ENCODE assay signal across 30 cellular contexts in genomic region chr5:81180780-81181179, GRCh38. TPM values are rescaled to one million over a fixed set of nuclear protein-coding genes. Genes with fewer than 3 reads are reported as not detected.
"Had no signal": no experiment of that assay in that cellular context is flagged by ENCODE, and none has a peak within 500 bp of the region (broad histone marks: within the 10 kb centered on the region; RNA-seq: fewer than 3 reads in every experiment).

No MANE protein-coding gene starts in this region.

- H3K9me3 ChIP-seq: SJCRH30 had no signal

- FAIRE-seq: colon, TTC549 had no signal

- DNase-seq: activated B cell treated with CpG ODN at 0.5 μM for 24 hours; activated CD4-positive, alpha-beta memory T cell treated with anti-CD3 and anti-CD28 coated beads for 36 hours; activated CD4-positive, alpha-beta T cell treated with anti-CD3 and anti-CD28 coated beads for 4 hours; activated CD4-positive, alpha-beta T cell treated with anti-CD3 and anti-CD28 coated beads, Interleukin-2, amount 50 U/mL, for 1 hour; activated CD4-positive, CD25-positive, alpha-beta regulatory T cell treated with anti-CD3 and anti-CD28 coated beads, Interleukin-2, amount 50 U/mL, for 72 hours; activated CD8-positive, alpha-beta memory T cell treated with anti-CD3 and anti-CD28 coated beads, Interleukin-2, amount 50 U/mL, for 4 hours; activated gamma-delta T cell treated with Interleukin-2 at 50 U/mL for 16 hours; activated naive CD4-positive, alpha-beta T cell treated with anti-CD3 and anti-CD28 coated beads for 36 hours; activated T-cell treated with anti-CD3 and anti-CD28 coated beads for 4 hours; activated T-cell treated with anti-CD3 and anti-CD28 coated beads, Interleukin-2, amount 50 U/mL, for 4 hours; anterior cingulate cortex; brain microvascular endothelial cell; central memory CD4-positive, alpha-beta T cell; NCI-H1092 treated with DMSO at 0.1 percent for 48 hours; NCI-H146; NCI-H187; NCI-H2171 treated with DMSO at 0.1 percent for 48 hours; NCI-H2227 treated with DMSO at 0.1 percent for 48 hours; NCI-H524 treated with DMSO at 0.1 percent for 48 hours; SHP77; SJCRH30; T-cell had no signal

- H3K4me3 Mint-ChIP-seq: activated B cell treated with CpG ODN at 0.5 μM for 24 hours; activated CD4-positive, alpha-beta memory T cell treated with anti-CD3 and anti-CD28 coated beads for 36 hours; activated naive CD4-positive, alpha-beta T cell treated with anti-CD3 and anti-CD28 coated beads for 36 hours; activated T-cell treated with anti-CD3 and anti-CD28 coated beads, Interleukin-2, amount 50 U/mL, for 4 hours; activated T-helper 1 cell treated with anti-CD3 and anti-CD28 coated beads, Interleukin-12 subunit alpha, Interleukin-12 subunit beta, Interleukin-2, Interleukin-4 antibody, amounts not matched to agents 30 ng/mL and 10 ng/mL and 1 ng/mL, durations not matched to agents 14 hours and 24 hours and 36 hours; T-cell had no signal

- H3K36me3 Mint-ChIP-seq: activated naive CD4-positive, alpha-beta T cell treated with anti-CD3 and anti-CD28 coated beads, Interleukin-2, amount 50 U/mL, for 72 hours had no signal

- H3K36me3 ChIP-seq: brain microvascular endothelial cell, SJCRH30 had no signal

- H3K4me3 ChIP-seq: SJCRH30, SK-N-MC had no signal

- H3K27ac Mint-ChIP-seq: activated B cell treated with CpG ODN at 0.5 μM for 24 hours; activated CD4-positive, alpha-beta memory T cell treated with anti-CD3 and anti-CD28 coated beads for 36 hours; activated naive CD4-positive, alpha-beta T cell treated with anti-CD3 and anti-CD28 coated beads for 36 hours; activated naive CD4-positive, alpha-beta T cell treated with anti-CD3 and anti-CD28 coated beads, Interleukin-2, amount 50 U/mL, for 72 hours; activated T-helper 1 cell treated with anti-CD3 and anti-CD28 coated beads, Interleukin-12 subunit alpha, Interleukin-12 subunit beta, Interleukin-2, Interleukin-4 antibody, amounts not matched to agents 30 ng/mL and 10 ng/mL and 1 ng/mL, durations not matched to agents 14 hours and 24 hours and 36 hours had no signal

- H3K27ac ChIP-seq: brain microvascular endothelial cell, SJCRH30, SK-N-MC had no signal

- H3K27me3 ChIP-seq: brain microvascular endothelial cell, SJCRH30 had no signal

- H3K9me3 Mint-ChIP-seq: activated CD4-positive, alpha-beta memory T cell treated with anti-CD3 and anti-CD28 coated beads for 36 hours; activated naive CD4-positive, alpha-beta T cell treated with anti-CD3 and anti-CD28 coated beads for 36 hours; activated naive CD4-positive, alpha-beta T cell treated with anti-CD3 and anti-CD28 coated beads, Interleukin-2, amount 50 U/mL, for 72 hours; activated T-cell treated with anti-CD3 and anti-CD28 coated beads, Interleukin-2, amount 50 U/mL, for 4 hours; activated T-helper 1 cell treated with anti-CD3 and anti-CD28 coated beads, Interleukin-12 subunit alpha, Interleukin-12 subunit beta, Interleukin-2, Interleukin-4 antibody, amounts not matched to agents 30 ng/mL and 10 ng/mL and 1 ng/mL, durations not matched to agents 14 hours and 24 hours and 36 hours; T-cell had no signal

- ATAC-seq: activated naive CD4-positive, alpha-beta T cell treated with anti-CD3 and anti-CD28 coated beads, Interleukin-2, amount 50 U/mL, for 72 hours; activated T-cell treated with anti-CD3 and anti-CD28 coated beads, Interleukin-2, amount 50 U/mL, for 4 hours; T-cell had no signal

- H3K27me3 Mint-ChIP-seq: activated CD4-positive, alpha-beta memory T cell treated with anti-CD3 and anti-CD28 coated beads for 36 hours; T-cell had no signal

RNA-seq across cellular contexts. Expression of gene CKMT2, which starts 52.3 kb away (rescaled TPM):
- total RNA-seq: activated B cell treated with CpG ODN at 0.5 μM for 24 hours; activated CD4-positive, alpha-beta memory T cell treated with anti-CD3 and anti-CD28 coated beads for 36 hours; activated naive CD4-positive, alpha-beta T cell treated with anti-CD3 and anti-CD28 coated beads for 36 hours; activated T-cell treated with anti-CD3 and anti-CD28 coated beads, Interleukin-2, amount 50 U/mL, for 4 hours; activated T-helper 1 cell treated with anti-CD3 and anti-CD28 coated beads, Interleukin-12 subunit alpha, Interleukin-12 subunit beta, Interleukin-2, Interleukin-4 antibody, amounts not matched to agents 30 ng/mL and 10 ng/mL and 1 ng/mL, durations not matched to agents 14 hours and 24 hours and 36 hours; M059J; NCI-H460; SJCRH30; T-helper 2 cell treated with Interferon-gamma antibody and Interleukin-4, amounts not matched to agents 100 ng/mL and 5 ng/mL, for 36 hours had no signal
